Comparison of ENCODE assay signal across 1 cellular context in genomic region chr9:135502168-135502872, GRCh38.
TF ChIP-seq lines count a peak whose summit lies in the region.

No MANE protein-coding gene starts in this region.

TF ChIP-seq in K562, 482 proteins besides CTCF, POLR2A, EP300 and RAD21:
- no peak for TF ChIP-seq L3MBTL2 (IDR thresholded peaks at IDR 0.05)
- TF ChIP-seq KLF13 (tag; IDR thresholded peaks at IDR 0.05; ENCODE audit: borderline replicate concordance, low read depth): no peak
- no peak for TF ChIP-seq ZBTB7A (IDR thresholded peaks at IDR 0.05; ENCODE audit: borderline replicate concordance, control insufficient read depth, low read depth, low read length)
- no peak for TF ChIP-seq ZNF57 (CRISPR knock-in tag; IDR thresholded peaks at IDR 0.05)
- no peak for TF ChIP-seq ZNF143 (CRISPR knock-in tag; IDR thresholded peaks at IDR 0.05)
- no peak for TF ChIP-seq CHD2 (IDR thresholded peaks at IDR 0.05; ENCODE audit: low read depth, low read length)
- no peak for TF ChIP-seq TFAM (CRISPR knock-in tag; conservative IDR thresholded peaks at IDR 0.05)
- 0 out of 2 replicates have a peak, but pooled peaks have one; percentile 16 for TF ChIP-seq POLR2G (IDR thresholded peaks at IDR 0.05; ENCODE audit: low read depth, low read length)
- TF ChIP-seq KDM1A (IDR thresholded peaks at IDR 0.05): no peak
- no peak for TF ChIP-seq KAT7 (CRISPR knock-in tag; IDR thresholded peaks at IDR 0.05; ENCODE audit: borderline replicate concordance)
- peak; percentile 75 for TF ChIP-seq EGR1 (conservative IDR thresholded peaks at IDR 0.05)
- TF ChIP-seq ZNF384 (IDR thresholded peaks at IDR 0.05; ENCODE audit: low read depth, low read length): no peak
- TF ChIP-seq ZBTB12 (CRISPR knock-in tag; IDR thresholded peaks at IDR 0.05): no peak
- TF ChIP-seq RBM14 (IDR thresholded peaks at IDR 0.05; ENCODE audit: borderline replicate concordance, insufficient read depth, low read depth, low read length): no peak
- no peak for TF ChIP-seq ZBTB2 (IDR thresholded peaks at IDR 0.05)
- no peak for TF ChIP-seq RBM15 (IDR thresholded peaks at IDR 0.05; ENCODE audit: insufficient read depth, low read length)
- no peak for TF ChIP-seq ZKSCAN3 (CRISPR knock-in tag; IDR thresholded peaks at IDR 0.05)
TF ChIP-seq in K562: peak in this region for 2.
